In genomic region chr6:40258531-40258930, GRCh38 we compare ENCODE assay signal across 18 cellular contexts.
A peak's percentile ranks its signal among the peaks of the same experiment; 100 is the strongest.
DNase-seq lines count a peak whose midpoint lies in the region; ATAC-seq, FAIRE-seq and TF ChIP-seq lines count a peak whose summit lies in the region.
"Had no signal": no experiment of that assay in that cellular context is flagged by ENCODE, and none has a peak within 500 bp of the region (broad histone marks: within the 10 kb centered on the region; RNA-seq: fewer than 3 reads in every experiment).

No MANE protein-coding gene starts in this region.

- no TSS peak for BruUV-seq in HepG2 (replicated peaks; lab: Mats Ljungman, UMichigan)

- intact Hi-C loops in HepG2 (cut with micrococcal nuclease; ENCODE audit: unreplicated experiment) (no loop called here), right lobe of liver (cut with DNase I) (no loop called here)

- in situ Hi-C loops in HepG2 (cut with HindIII; ENCODE audit: extremely low pct_ligation_motif_present, low pct_unique_long_range_greater_than_20kb): no loop called here

- TF ChIP-seq POLR2A in HepG2 (IDR thresholded peaks at IDR 0.05; ENCODE audit: insufficient read depth in 1 of 2, low read depth in 2 of 2, low read length in 2 of 2): no peak
- TF ChIP-seq POLR2A in right lobe of liver (IDR thresholded peaks at IDR 0.05): no peak

- H3K36me3 ChIP-seq in HepG2 (replicated peaks in 1 of 2; ENCODE audit: control insufficient read depth in 1 of 2, insufficient read depth in 2 of 2, low read length in 2 of 2) (no peaks in the 10 kb centered on the region), right lobe of liver (no peaks in the 10 kb centered on the region), NT2/D1 (ENCODE audit: insufficient read depth, insufficient read length, low read length) (no peaks in the 10 kb centered on the region)
- H3K36me3 ChIP-seq: BLaER1 treated with 17β-estradiol and CSF1 and Interleukin-3, amounts not matched to agents 10 nM and 100 nM had no signal

- H4K20me1 ChIP-seq in HepG2 (ENCODE audit: insufficient read depth, low read length): no peaks in the 10 kb centered on the region
- H4K20me1 ChIP-seq: BLaER1 treated with 17β-estradiol and CSF1 and Interleukin-3, amounts not matched to agents 10 nM and 100 nM had no signal

- no peaks in the 10 kb centered on the region for H3K27me3 ChIP-seq in HepG2 (ENCODE audit: control insufficient read depth in 1 of 2, insufficient read depth in 2 of 2, low read length in 2 of 2)
- H3K27me3 ChIP-seq in right lobe of liver: no peaks in the 10 kb centered on the region
- H3K27me3 ChIP-seq in NT2/D1 (ENCODE audit: insufficient read depth, insufficient read length): no peaks in the 10 kb centered on the region
- H3K27me3 ChIP-seq: BLaER1 treated with 17β-estradiol and CSF1 and Interleukin-3, amounts not matched to agents 10 nM and 100 nM had no signal

- H3K27ac ChIP-seq in HepG2 (ENCODE audit: extremely low read length, insufficient read depth, low read length) (no peak overlapping the region), right lobe of liver (no peak overlapping the region)
- H3K27ac ChIP-seq: BLaER1 treated with 17β-estradiol and CSF1 and Interleukin-3, amounts not matched to agents 10 nM and 100 nM had no signal

- H3K9me3 ChIP-seq in HepG2 (ENCODE audit: low read length): no peaks in the 10 kb centered on the region
- H3K9me3 ChIP-seq in right lobe of liver: no peaks in the 10 kb centered on the region
- no peaks in the 10 kb centered on the region for H3K9me3 ChIP-seq in NT2/D1 (ENCODE audit: insufficient read depth, low read length)

- no peak for TF ChIP-seq RAD21 in HepG2 (CRISPR knock-in tag; IDR thresholded peaks at IDR 0.05)

- DNase-seq in HepG2 (ENCODE audit: low spot score): no peak
- DNase-seq in right lobe of liver: no peak
- peak; percentile 6 for DNase-seq in NT2/D1 (ENCODE audit: low read depth, low spot score)
- DNase-seq in islet precursor cell: peak; percentile 33
- DNase-seq in OCI-M2 (lab: John Stamatoyannopoulos, UW; ENCODE audit: unreplicated experiment): no peak
- DNase-seq in activated CD4-positive, CD25-positive, alpha-beta regulatory T cell treated with anti-CD3 and anti-CD28 coated beads, Interleukin-2, amount 50 U/mL, for 72 hours: no peak
- DNase-seq: CD8-positive, alpha-beta T cell; DMS 273 treated with DMSO at 0.1 percent for 48 hours; DMS53; DND-41; EL; HFFc6 had no signal

- H3K4me1 ChIP-seq in HepG2 (ENCODE audit: insufficient read depth, low read length): no peaks in the 10 kb centered on the region
- H3K4me1 ChIP-seq in right lobe of liver: no peaks in the 10 kb centered on the region
- H3K4me1 ChIP-seq in NT2/D1 (ENCODE audit: insufficient read depth, insufficient read length): peaks cover 4% of the 10 kb centered on the region

- no peak for TF ChIP-seq EP300 in HepG2 (IDR thresholded peaks at IDR 0.05; ENCODE audit: low read depth in 2 of 2, low read length in 2 of 2)
- TF ChIP-seq EP300 in HepG2 (CRISPR knock-in tag; IDR thresholded peaks at IDR 0.05; ENCODE audit: borderline replicate concordance): no peak

- POLR2A ChIA-PET in HepG2 (lab: Yijun Ruan, JAX): no interaction called here

- 15% methylated on average over 5 of the region's 5 CpGs for WGBS in HepG2 (ENCODE audit: low lambda C conversion rate)
- 20% methylated on average over 2 of the region's 5 CpGs for WGBS in right lobe of liver (ENCODE audit: insufficient coverage, low coverage, low lambda C conversion rate, missing lambda C conversion rate)

- FAIRE-seq in HepG2 (lab: Jason Lieb, UNC): no peak
- FAIRE-seq: GM12878, H54, HTR-8/SVneo had no signal

- no peaks in the 10 kb centered on the region for H3K79me2 ChIP-seq in HepG2 (ENCODE audit: insufficient read depth, low read length)

- ATAC-seq in HepG2 (no peak), right lobe of liver (no peak), GM21825 (IDR thresholded peaks at IDR 0.05; ENCODE audit: unreplicated experiment) (no peak)
- ATAC-seq: CD8-positive, alpha-beta T cell; GM12878; HCT116 had no signal

- TF ChIP-seq CTCF in HepG2 (CRISPR knock-in tag; IDR thresholded peaks at IDR 0.05) (no peak), right lobe of liver (IDR thresholded peaks at IDR 0.05) (no peak)

- CTCF ChIA-PET in HepG2 (lab: Yijun Ruan, JAX; ENCODE audit: low intra/inter-chr PET ratio, low total read pairs): no interaction called here

- no peak overlapping the region for H3K9ac ChIP-seq in HepG2 (ENCODE audit: insufficient read depth, low read depth, low read length)
- H3K9ac ChIP-seq in NT2/D1 (ENCODE audit: insufficient read length, low read depth): no peak overlapping the region
- H3K9ac ChIP-seq: BLaER1 treated with 17β-estradiol and CSF1 and Interleukin-3, amounts not matched to agents 10 nM and 100 nM had no signal

- no peak overlapping the region for H3K4me2 ChIP-seq in HepG2 (ENCODE audit: low read depth, low read length)
- H3K4me2 ChIP-seq: BLaER1 treated with 17β-estradiol and CSF1 and Interleukin-3, amounts not matched to agents 10 nM and 100 nM had no signal

- H3K4me3 ChIP-seq in HepG2 (replicated peaks in 1 of 3; ENCODE audit: insufficient read depth in 1 of 3, low read depth in 2 of 3, low read length in 3 of 3): no peak overlapping the region
- H3K4me3 ChIP-seq in right lobe of liver: no peak overlapping the region
- H3K4me3 ChIP-seq in NT2/D1 (ENCODE audit: insufficient read length, low read depth): no peak overlapping the region
- H3K4me3 ChIP-seq: BLaER1 treated with 17β-estradiol and CSF1 and Interleukin-3, amounts not matched to agents 10 nM and 100 nM; GM12878 had no signal

- H2AFZ ChIP-seq in HepG2 (ENCODE audit: low read length): no peak overlapping the region

TF ChIP-seq in HepG2, 621 proteins besides CTCF, POLR2A, EP300 and RAD21:
- no peak for TF ChIP-seq SP1 (IDR thresholded peaks at IDR 0.05)
- TF ChIP-seq SP1 (CRISPR knock-in tag; IDR thresholded peaks at IDR 0.05): no peak
- TF ChIP-seq PAX8 (CRISPR knock-in tag; IDR thresholded peaks at IDR 0.05; ENCODE audit: borderline replicate concordance): no peak
- no peak for TF ChIP-seq MYNN (CRISPR knock-in tag; IDR thresholded peaks at IDR 0.05; ENCODE audit: low read depth)
- TF ChIP-seq ZBTB34 (CRISPR knock-in tag; IDR thresholded peaks at IDR 0.05): no peak
- peak; percentile 41; the same call in 1 of the 2 replicates for TF ChIP-seq MNT (IDR thresholded peaks at IDR 0.05)
- no peak for TF ChIP-seq THAP11 (CRISPR knock-in tag; IDR thresholded peaks at IDR 0.05)

Comparison
In these comparisons a context has a peak if more than half of its experiments do, and no peak if none do; other contexts are left out.
1. DNase-seq: peak in NT2/D1 (single experiment) and islet precursor cell (single experiment); none in HepG2 (single experiment), right lobe of liver (0 of 3), OCI-M2 (single experiment) and activated CD4-positive, CD25-positive, alpha-beta regulatory T cell treated with anti-CD3 and anti-CD28 coated beads, Interleukin-2, amount 50 U/mL, for 72 hours (single experiment).